2 cellular contexts compared by ENCODE assay signal in the genomic region with DNA sequence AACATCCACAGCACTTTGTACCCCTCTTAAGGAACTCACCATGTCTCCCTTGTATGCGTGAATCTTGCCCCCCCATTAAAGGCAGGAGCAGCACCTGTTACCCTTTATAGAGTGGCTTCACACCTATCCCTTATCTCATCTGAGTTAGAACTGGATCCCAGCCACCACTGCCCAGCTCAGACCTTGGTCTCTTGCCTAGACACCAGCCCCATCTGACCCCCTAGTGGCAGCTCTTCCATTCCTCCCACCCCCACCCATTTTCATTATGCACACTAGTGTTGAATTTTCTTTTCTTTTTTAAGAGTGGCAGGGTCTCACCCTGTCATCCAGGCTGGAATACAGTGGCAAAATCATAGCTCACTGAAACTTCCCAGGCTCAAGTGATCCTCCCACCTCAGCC.
TF ChIP-seq lines count a peak whose summit lies in the region.

No MANE protein-coding gene starts in this region.

TF ChIP-seq in GM23338, 12 proteins besides CTCF, POLR2A, EP300 and RAD21:
- TF ChIP-seq CREB1 (CRISPR knock-in tag; IDR thresholded peaks at IDR 0.05; ENCODE audit: low read depth) (no peak), EZH2phosphoT487 (IDR thresholded peaks at IDR 0.05; ENCODE audit: unreplicated experiment) (no peak)

TF ChIP-seq in HepG2, 621 proteins besides CTCF, POLR2A, EP300 and RAD21:
- TF ChIP-seq ZNF629 (CRISPR knock-in tag; conservative IDR thresholded peaks at IDR 0.05): peak; percentile 23; the same call in 1 of the 2 replicates
- no peak for TF ChIP-seq AHR (CRISPR knock-in tag; IDR thresholded peaks at IDR 0.05)
- TF ChIP-seq ZFP62 (CRISPR knock-in tag; IDR thresholded peaks at IDR 0.05): no peak
